In genomic region chr19:14082675-14082960, GRCh38 we compare ENCODE assay signal across 12 cellular contexts. TPM values are rescaled to one million over a fixed set of nuclear protein-coding genes. Genes with fewer than 3 reads are reported as not detected.
A peak's percentile ranks its signal among the peaks of the same experiment; 100 is the strongest.
DNase-seq lines count a peak whose midpoint lies in the region; ATAC-seq lines count a peak whose summit lies in the region.
"Had no signal": no experiment of that assay in that cellular context is flagged by ENCODE, and none has a peak within 500 bp of the region (broad histone marks: within the 10 kb centered on the region; RNA-seq: fewer than 3 reads in every experiment).

No MANE protein-coding gene starts in this region.

- H3K4me3 Mint-ChIP-seq in activated T-cell treated with anti-CD3 and anti-CD28 coated beads, Interleukin-2, amount 50 U/mL, for 4 hours = peak overlapping the region; percentile 90
- peak overlapping the region; percentile 93 for H3K4me3 Mint-ChIP-seq in activated T-helper 17 cell treated with anti-CD3 and anti-CD28 coated beads, Interleukin-2, amount 50 U/mL, for 72 hours
- peak overlapping the region; percentile 85 to 97 for H3K4me3 Mint-ChIP-seq in stimulated activated naive CD8-positive, alpha-beta T cell treated with anti-CD3 and anti-CD28 coated beads, Interleukin-15, amount 100 ng/mL, for 72 hours

- DNase-seq in activated T-cell treated with anti-CD3 and anti-CD28 coated beads, Interleukin-2, amount 50 U/mL, for 4 hours = no peak
- DNase-seq in activated T-cell treated with anti-CD3 and anti-CD28 coated beads, Interleukin-2, amount 50 U/mL, for 1 hour = no peak
- no peak for DNase-seq in left colon
- no peak for DNase-seq in stimulated activated naive CD8-positive, alpha-beta T cell treated with anti-CD3 and anti-CD28 coated beads, Interleukin-15, amount 100 ng/mL, for 72 hours
- DNase-seq in retina = no peak
- DNase-seq: activated CD8-positive, alpha-beta memory T cell treated with anti-CD3 and anti-CD28 coated beads, Interleukin-2, amount 50 U/mL, for 4 hours; NCI-H446 had no signal

- ATAC-seq in activated T-cell treated with anti-CD3 and anti-CD28 coated beads, Interleukin-2, amount 50 U/mL, for 4 hours = no peak
- no peak for ATAC-seq in activated T-helper 17 cell treated with anti-CD3 and anti-CD28 coated beads, Interleukin-2, amount 50 U/mL, for 72 hours (replicated peaks)
- ATAC-seq in left colon = peak; percentile 20
- ATAC-seq in stimulated activated naive CD8-positive, alpha-beta T cell treated with anti-CD3 and anti-CD28 coated beads, Interleukin-15, amount 100 ng/mL, for 72 hours = no peak
- no peak for ATAC-seq in GM19467 (IDR thresholded peaks at IDR 0.05; ENCODE audit: unreplicated experiment)
- no peak for ATAC-seq in GM19452 (IDR thresholded peaks at IDR 0.05; ENCODE audit: unreplicated experiment)

- H3K27me3 Mint-ChIP-seq in activated T-cell treated with anti-CD3 and anti-CD28 coated beads, Interleukin-2, amount 50 U/mL, for 4 hours (ENCODE audit: low read depth) = no peaks in the 10 kb centered on the region
- no peaks in the 10 kb centered on the region for H3K27me3 Mint-ChIP-seq in activated T-helper 17 cell treated with anti-CD3 and anti-CD28 coated beads, Interleukin-2, amount 50 U/mL, for 72 hours
- no peaks in the 10 kb centered on the region for H3K27me3 Mint-ChIP-seq in stimulated activated naive CD8-positive, alpha-beta T cell treated with anti-CD3 and anti-CD28 coated beads, Interleukin-15, amount 100 ng/mL, for 72 hours

- no peaks in the 10 kb centered on the region for H3K9me3 Mint-ChIP-seq in activated T-cell treated with anti-CD3 and anti-CD28 coated beads, Interleukin-2, amount 50 U/mL, for 4 hours
- no peaks in the 10 kb centered on the region for H3K9me3 Mint-ChIP-seq in activated T-helper 17 cell treated with anti-CD3 and anti-CD28 coated beads, Interleukin-2, amount 50 U/mL, for 72 hours
- H3K9me3 Mint-ChIP-seq in stimulated activated naive CD8-positive, alpha-beta T cell treated with anti-CD3 and anti-CD28 coated beads, Interleukin-15, amount 100 ng/mL, for 72 hours = no peaks in the 10 kb centered on the region

- H3K36me3 Mint-ChIP-seq in activated T-cell treated with anti-CD3 and anti-CD28 coated beads, Interleukin-2, amount 50 U/mL, for 4 hours (ENCODE audit: insufficient read depth) = no peaks in the 10 kb centered on the region
- H3K36me3 Mint-ChIP-seq in activated T-helper 17 cell treated with anti-CD3 and anti-CD28 coated beads, Interleukin-2, amount 50 U/mL, for 72 hours (ENCODE audit: low read depth) = peaks cover 18% of the 10 kb centered on the region

- H3K4me1 Mint-ChIP-seq in activated T-cell treated with anti-CD3 and anti-CD28 coated beads, Interleukin-2, amount 50 U/mL, for 4 hours (ENCODE audit: low read depth) = peaks cover 12% of the 10 kb centered on the region
- peaks cover 3% of the 10 kb centered on the region for H3K4me1 Mint-ChIP-seq in activated T-helper 17 cell treated with anti-CD3 and anti-CD28 coated beads, Interleukin-2, amount 50 U/mL, for 72 hours
- H3K4me1 Mint-ChIP-seq in stimulated activated naive CD8-positive, alpha-beta T cell treated with anti-CD3 and anti-CD28 coated beads, Interleukin-15, amount 100 ng/mL, for 72 hours = peaks cover 20% of the 10 kb centered on the region

- peak overlapping the region; percentile 98 for H3K27ac Mint-ChIP-seq in activated T-helper 17 cell treated with anti-CD3 and anti-CD28 coated beads, Interleukin-2, amount 50 U/mL, for 72 hours
- H3K27ac Mint-ChIP-seq in stimulated activated naive CD8-positive, alpha-beta T cell treated with anti-CD3 and anti-CD28 coated beads, Interleukin-15, amount 100 ng/mL, for 72 hours = peak overlapping the region; percentile 57 to 83

- intact Hi-C loops in left colon (cut with DNase I, micrococcal nuclease) = no loop called here

RNA-seq across cellular contexts. Expression of gene C19orf67, which starts 3.0 kb away (rescaled TPM):
- under 1 TPM in 1 of 3 donors, not detected in 2; 0.48 TPM for total RNA-seq in activated T-cell treated with anti-CD3 and anti-CD28 coated beads, Interleukin-2, amount 50 U/mL, for 4 hours
- under 1 TPM in 1 of 2 donors, not detected in 1; 0.42 TPM for total RNA-seq in activated T-helper 17 cell treated with anti-CD3 and anti-CD28 coated beads, Interleukin-2, amount 50 U/mL, for 72 hours
- total RNA-seq in left colon = under 1 TPM in 1 of 2 donors, not detected in 1; 0.42 TPM
- total RNA-seq: dermis microvascular lymphatic vessel endothelial cell, right atrium auricular region had no signal

RNA-seq across cellular contexts. Expression of gene SAMD1, which starts 7.9 kb away (rescaled TPM):
- total RNA-seq in activated T-cell treated with anti-CD3 and anti-CD28 coated beads, Interleukin-2, amount 50 U/mL, for 4 hours = 100 to 1,000 TPM in 2 of 3 donors, 10 to 100 TPM in 1; 90.0 to 130 (median 112) TPM
- 10 to 100 TPM; 62.1 to 77.5 TPM for total RNA-seq in activated T-helper 17 cell treated with anti-CD3 and anti-CD28 coated beads, Interleukin-2, amount 50 U/mL, for 72 hours
- 10 to 100 TPM; 45.8 to 51.5 TPM for total RNA-seq in left colon

RNA-seq across cellular contexts. Expression of gene MISP3, which starts 10.0 kb away (rescaled TPM):
- under 1 TPM; 0.24 to 0.48 (median 0.43) TPM for total RNA-seq in activated T-cell treated with anti-CD3 and anti-CD28 coated beads, Interleukin-2, amount 50 U/mL, for 4 hours
- 1 to 10 TPM; 1.5 to 4.1 TPM for total RNA-seq in activated T-helper 17 cell treated with anti-CD3 and anti-CD28 coated beads, Interleukin-2, amount 50 U/mL, for 72 hours
- 10 to 100 TPM; 32.9 to 40.3 TPM for total RNA-seq in left colon

RNA-seq across cellular contexts. Expression of gene PALM3, which starts 20.7 kb away (rescaled TPM):
- not detected for total RNA-seq in activated T-cell treated with anti-CD3 and anti-CD28 coated beads, Interleukin-2, amount 50 U/mL, for 4 hours
- total RNA-seq in activated T-helper 17 cell treated with anti-CD3 and anti-CD28 coated beads, Interleukin-2, amount 50 U/mL, for 72 hours = not detected
- total RNA-seq in left colon = under 1 TPM; 0.59 to 0.79 TPM

RNA-seq across cellular contexts. Expression of gene PRKACA, which starts 34.9 kb away (rescaled TPM):
- 10 to 100 TPM; 45.0 to 46.1 (median 45.3) TPM for total RNA-seq in activated T-cell treated with anti-CD3 and anti-CD28 coated beads, Interleukin-2, amount 50 U/mL, for 4 hours
- total RNA-seq in activated T-helper 17 cell treated with anti-CD3 and anti-CD28 coated beads, Interleukin-2, amount 50 U/mL, for 72 hours = 10 to 100 TPM; 43.1 to 69.5 TPM
- total RNA-seq in left colon = 10 to 100 TPM; 78.8 to 80.1 TPM

Comparison
In these comparisons a context has a peak if more than half of its experiments do, and no peak if none do; other contexts are left out.
1. RNA of gene MISP3, which starts 10.0 kb away (total RNA-seq): 32.9 to 40.3 TPM in left colon; 1.5 to 4.1 TPM in activated T-helper 17 cell treated with anti-CD3 and anti-CD28 coated beads, Interleukin-2, amount 50 U/mL, for 72 hours and 0.24 to 0.48 TPM in activated T-cell treated with anti-CD3 and anti-CD28 coated beads, Interleukin-2, amount 50 U/mL, for 4 hours; every median in the first group is over 4 times any median in the second.
2. Peak in every context shown above with its lines, with median percentiles within 50 percentile points of each other: H3K4me3 Mint-ChIP-seq.